ENCODE assay signal across 26 cellular contexts in genomic region chr19:48338802-48339660, GRCh38. TPM values are rescaled to one million over a fixed set of nuclear protein-coding genes. Genes with fewer than 3 reads are reported as not detected.
"Had no signal": no experiment of that assay in that cellular context is flagged by ENCODE, and none has a peak within 500 bp of the region (broad histone marks: within the 10 kb centered on the region; RNA-seq: fewer than 3 reads in every experiment).

No MANE protein-coding gene starts in this region.

- H3K27ac Mint-ChIP-seq: activated CD4-positive, alpha-beta T cell treated with anti-CD3 and anti-CD28 coated beads, Interleukin-2, amount 10 ng/mL, durations not matched to agents 7 days and 5 days; stimulated activated naive B cell treated with anti-CD40 and anti-IgM and Interleukin-4, amounts not matched to agents 10 μg/mL and 1 μg/mL and 100 μg/mL, for 72 hours; T-helper 1 cell treated with Interleukin-12 subunit alpha and Interleukin-12 subunit beta and Interleukin-4 antibody, amounts not matched to agents 30 μg/mL and 1 μg/mL, for 36 hours had no signal

- H3K27me3 ChIP-seq: breast epithelium, hepatocyte, left lung, sigmoid colon, upper lobe of left lung had no signal

- H3K27me3 Mint-ChIP-seq: activated CD4-positive, alpha-beta T cell treated with anti-CD3 and anti-CD28 coated beads, Interleukin-2, amount 10 ng/mL, durations not matched to agents 7 days and 5 days; naive B cell; stimulated activated naive B cell treated with anti-CD40 and anti-IgM and Interleukin-4, amounts not matched to agents 10 μg/mL and 1 μg/mL and 100 μg/mL, for 72 hours had no signal

- H3K4me1 ChIP-seq: breast epithelium had no signal

- H3K36me3 Mint-ChIP-seq: activated naive CD4-positive, alpha-beta T cell treated with anti-CD3 and anti-CD28 coated beads, Interleukin-2, amount 50 U/mL, for 72 hours; naive B cell had no signal

- H2AFZ ChIP-seq: hepatocyte had no signal

- ATAC-seq: left lung; stimulated activated naive B cell treated with anti-CD40 and anti-IgM and Interleukin-4, amounts not matched to agents 10 μg/mL and 1 μg/mL and 100 μg/mL, for 72 hours had no signal

- H3K4me2 ChIP-seq: hepatocyte, smooth muscle cell had no signal

- H3K36me3 ChIP-seq: breast epithelium, thoracic aorta had no signal

- H3K9me3 ChIP-seq: breast epithelium, left lung, sigmoid colon, thoracic aorta, upper lobe of left lung had no signal

- H3K9me3 Mint-ChIP-seq: activated CD4-positive, alpha-beta T cell treated with anti-CD3 and anti-CD28 coated beads, Interleukin-2, amount 10 ng/mL, durations not matched to agents 7 days and 5 days; activated naive CD4-positive, alpha-beta T cell treated with anti-CD3 and anti-CD28 coated beads, Interleukin-2, amount 50 U/mL, for 72 hours; stimulated activated naive B cell treated with anti-CD40 and anti-IgM and Interleukin-4, amounts not matched to agents 10 μg/mL and 1 μg/mL and 100 μg/mL, for 72 hours; T-helper 1 cell treated with Interleukin-12 subunit alpha and Interleukin-12 subunit beta and Interleukin-4 antibody, amounts not matched to agents 30 μg/mL and 1 μg/mL, for 36 hours had no signal

- H3K27ac ChIP-seq: breast epithelium, hepatocyte, left lung, sigmoid colon, thoracic aorta, upper lobe of left lung had no signal

- DNase-seq: activated CD4-positive, alpha-beta T cell treated with anti-CD3 and anti-CD28 coated beads, Interleukin-2, amount 10 ng/mL, durations not matched to agents 7 days and 5 days; activated CD4-positive, CD25-positive, alpha-beta regulatory T cell treated with anti-CD3 and anti-CD28 coated beads, Interleukin-2, amount 50 U/mL, for 72 hours; activated T-cell treated with anti-CD3 and anti-CD28 coated beads, Interleukin-2, amount 50 U/mL, for 1 hour; cerebellar nuclear complex; cortex of kidney; foreskin fibroblast; kidney glomerular epithelial cell; naive B cell; sigmoid colon; stimulated activated CD4-positive, alpha-beta T cell treated with anti-CD3 and anti-CD28 coated beads, Interleukin-15, amount 100 ng/mL, for 24 hours; stimulated activated naive B cell treated with anti-CD40 and anti-IgM and Interleukin-4, amounts not matched to agents 10 μg/mL and 1 μg/mL and 100 μg/mL, for 72 hours had no signal

- H3K79me2 ChIP-seq: hepatocyte had no signal

- H3K4me3 Mint-ChIP-seq: activated CD4-positive, alpha-beta T cell treated with anti-CD3 and anti-CD28 coated beads, Interleukin-2, amount 10 ng/mL, durations not matched to agents 7 days and 5 days; stimulated activated naive B cell treated with anti-CD40 and anti-IgM and Interleukin-4, amounts not matched to agents 10 μg/mL and 1 μg/mL and 100 μg/mL, for 72 hours; T-helper 1 cell treated with Interleukin-12 subunit alpha and Interleukin-12 subunit beta and Interleukin-4 antibody, amounts not matched to agents 30 μg/mL and 1 μg/mL, for 36 hours had no signal

- H3K4me3 ChIP-seq: breast epithelium, hepatocyte, left lung, lung, sigmoid colon, smooth muscle cell, thoracic aorta, upper lobe of left lung had no signal

RNA-seq across cellular contexts. Expression of gene EMP3, which starts 13.7 kb away (rescaled TPM):
- polyA plus RNA-seq: neural cell had no signal

RNA-seq across cellular contexts. Expression of gene SYNGR4, which starts 25.1 kb away (rescaled TPM):
- total RNA-seq: activated CD4-positive, alpha-beta T cell treated with anti-CD3 and anti-CD28 coated beads, Interleukin-2, amount 10 ng/mL, durations not matched to agents 7 days and 5 days; breast epithelium; fibroblast of lung; hepatocyte; left lung; lung; mesenteric fat pad; mucosa of gallbladder; omental fat pad; renal cortical epithelial cell; sigmoid colon; smooth muscle cell; thoracic aorta; upper lobe of left lung had no signal
- polyA plus RNA-seq: fibroblast of lung, lung, neural cell, smooth muscle cell had no signal
